Comparison of ENCODE assay signal across 24 cellular contexts in the genomic region with DNA sequence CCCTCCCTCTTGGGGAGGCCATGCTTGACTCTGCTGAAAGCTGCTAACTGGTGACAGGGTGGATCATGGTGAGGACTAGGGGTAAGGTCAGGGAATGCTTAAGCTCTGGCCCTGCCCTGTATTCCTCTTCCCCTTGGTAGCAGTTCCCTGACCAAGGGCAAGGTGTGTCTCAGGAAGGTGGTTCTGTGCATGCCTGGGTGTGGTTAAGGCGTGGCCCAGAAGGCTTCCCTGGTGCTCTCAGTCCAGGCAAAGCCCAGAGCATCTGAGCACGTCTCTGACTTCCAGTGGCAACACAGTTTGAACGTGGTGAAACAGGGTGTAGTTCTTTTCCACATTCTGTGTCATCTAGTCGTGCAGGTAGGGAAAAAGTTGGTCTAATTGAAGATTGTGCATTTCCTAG. TPM values are rescaled to one million over a fixed set of nuclear protein-coding genes. Genes with fewer than 3 reads are reported as not detected.
DNase-seq lines count a peak whose midpoint lies in the region; ATAC-seq and TF ChIP-seq lines count a peak whose summit lies in the region.
"Had no signal": no experiment of that assay in that cellular context is flagged by ENCODE, and none has a peak within 500 bp of the region (broad histone marks: within the 10 kb centered on the region; RNA-seq: fewer than 3 reads in every experiment).

No MANE protein-coding gene starts in this region.

- no peaks in the 10 kb centered on the region for H3K9me3 ChIP-seq in mammary epithelial cell (replicated peaks; ENCODE audit: insufficient read depth, low read length)
- H3K9me3 ChIP-seq in mesenchymal stem cell (ENCODE audit: control insufficient read depth, low read length), result no peaks in the 10 kb centered on the region
- no peaks in the 10 kb centered on the region for H3K9me3 ChIP-seq in upper lobe of left lung
- H3K9me3 ChIP-seq: A549, uterus had no signal

- no peak overlapping the region for H2AK5ac ChIP-seq in mesenchymal stem cell (ENCODE audit: low read length, severe bottlenecking)

- TF ChIP-seq POLR2A in upper lobe of left lung (IDR thresholded peaks at IDR 0.05), result no peak

- no peak overlapping the region for H4K91ac ChIP-seq in mesenchymal stem cell (ENCODE audit: low read length)

- peak; percentile 16 to 61 for ATAC-seq in upper lobe of left lung (ENCODE audit: low FRiP score in 2 of 2)
- ATAC-seq in GM18867 (IDR thresholded peaks at IDR 0.05; ENCODE audit: unreplicated experiment), result no peak
- no peak for ATAC-seq in GM18511 (IDR thresholded peaks at IDR 0.05; ENCODE audit: unreplicated experiment)
- ATAC-seq: A549; activated CD4-positive, alpha-beta T cell treated with anti-CD3 and anti-CD28 coated beads for 36 hours; natural killer cell treated with Interleukin-12 subunit alpha and Interleukin-12 subunit beta and Interleukin-15 and Interleukin-18, amount 100 ng/mL, for 72 hours; T-cell had no signal

- H3K9ac ChIP-seq in mammary epithelial cell (ENCODE audit: insufficient read depth, low read length) (no peak overlapping the region), mesenchymal stem cell (ENCODE audit: low read length) (no peak overlapping the region)

- BruUV-seq in mammary epithelial cell (replicated peaks; lab: Mats Ljungman, UMichigan), result TSS peak; percentile 26

- no peak overlapping the region for H3K18ac ChIP-seq in mesenchymal stem cell (ENCODE audit: low read depth in 1 of 2, low read length in 2 of 2)

- in situ Hi-C loops in mammary epithelial cell (cut with MboI; ENCODE audit: low sequenced_read_pairs in 2 of 2), result no loop called here

- WGBS in mammary epithelial cell (ENCODE audit: low coverage, missing lambda C conversion rate), result 34% methylated on average over 4 of the region's 4 CpGs
- WGBS in mesenchymal stem cell, result 79% methylated on average over 4 of the region's 4 CpGs
- WGBS in upper lobe of left lung, 2 donors, result 41 to 47% methylated on average over 3 to 4 of the region's 4 CpGs

- H3K4me3 Mint-ChIP-seq in activated naive CD8-positive, alpha-beta T cell, result no peak overlapping the region
- no peak overlapping the region for H3K4me3 Mint-ChIP-seq in activated naive CD8-positive, alpha-beta T cell treated with anti-CD3 and anti-CD28 coated beads for 36 hours
- H3K4me3 Mint-ChIP-seq: activated CD4-positive, alpha-beta T cell treated with anti-CD3 and anti-CD28 coated beads for 36 hours; dendritic cell treated with granulocyte-macrophage colony-stimulating factor and Interleukin-4, amounts not matched to agents 40 ng/mL and 50 ng/mL, for 4 days; natural killer cell treated with Interleukin-12 subunit alpha and Interleukin-12 subunit beta and Interleukin-15 and Interleukin-18, amount 100 ng/mL, for 72 hours; stimulated activated naive CD8-positive, alpha-beta T cell treated with anti-CD3 and anti-CD28 coated beads, Interleukin-15, Interleukin-2, amounts not matched to agents 100 ng/mL and 50 ng/mL, for 24 hours; T-cell had no signal

- TF ChIP-seq CTCF in mammary epithelial cell (conservative IDR thresholded peaks at IDR 0.05 in 1 of 2, IDR thresholded peaks at IDR 0.05 in 1 of 2; ENCODE audit: extremely low read depth in 1 of 2, insufficient read depth in 1 of 2, low read depth in 1 of 2, low read length in 2 of 2) (no peak), upper lobe of left lung (IDR thresholded peaks at IDR 0.05) (no peak)

- dilution Hi-C loops in mammary epithelial cell (cut with HindIII; ENCODE audit: low sequenced_read_pairs), result loop anchor here (5.0 kb wide), 1 partner anchor 95 kb away; no protein-coding TSS in a partner anchor

- H3K23ac ChIP-seq in mesenchymal stem cell (ENCODE audit: low read length in 2 of 2), result no peak overlapping the region

- no peak overlapping the region for H2BK15ac ChIP-seq in mesenchymal stem cell (ENCODE audit: low read depth, poor library complexity, severe bottlenecking)

- H3K27me3 Mint-ChIP-seq in activated naive CD8-positive, alpha-beta T cell, result no peaks in the 10 kb centered on the region
- no peaks in the 10 kb centered on the region for H3K27me3 Mint-ChIP-seq in activated naive CD8-positive, alpha-beta T cell treated with anti-CD3 and anti-CD28 coated beads for 36 hours
- H3K27me3 Mint-ChIP-seq: activated CD4-positive, alpha-beta T cell treated with anti-CD3 and anti-CD28 coated beads for 36 hours; dendritic cell treated with granulocyte-macrophage colony-stimulating factor and Interleukin-4, amounts not matched to agents 40 ng/mL and 50 ng/mL, for 4 days; natural killer cell treated with Interleukin-12 subunit alpha and Interleukin-12 subunit beta and Interleukin-15 and Interleukin-18, amount 100 ng/mL, for 72 hours; stimulated activated naive CD8-positive, alpha-beta T cell treated with anti-CD3 and anti-CD28 coated beads, Interleukin-15, Interleukin-2, amounts not matched to agents 100 ng/mL and 50 ng/mL, for 24 hours; T-cell had no signal

- TF ChIP-seq EP300 in upper lobe of left lung (IDR thresholded peaks at IDR 0.05), result no peak

- H2BK12ac ChIP-seq in mesenchymal stem cell (ENCODE audit: low read length in 2 of 2), result no peak overlapping the region

- peaks cover 2% of the 10 kb centered on the region for H3K4me1 Mint-ChIP-seq in activated naive CD8-positive, alpha-beta T cell (ENCODE audit: low read depth)
- H3K4me1 Mint-ChIP-seq in activated naive CD8-positive, alpha-beta T cell treated with anti-CD3 and anti-CD28 coated beads for 36 hours, result peaks cover 8% of the 10 kb centered on the region
- H3K4me1 Mint-ChIP-seq: T-cell had no signal

- H3K4me2 ChIP-seq in mammary epithelial cell (ENCODE audit: insufficient read depth, low read depth, low read length) (no peak overlapping the region), mesenchymal stem cell (ENCODE audit: low read length, poor library complexity, severe bottlenecking) (no peak overlapping the region)
- H3K4me2 ChIP-seq: A549 had no signal

- no peaks in the 10 kb centered on the region for H3K27me3 ChIP-seq in mammary epithelial cell (ENCODE audit: insufficient read depth, low read length)
- H3K27me3 ChIP-seq in mesenchymal stem cell (ENCODE audit: control insufficient read depth in 1 of 2, insufficient read depth in 1 of 2, low read length in 2 of 2), result no peaks in the 10 kb centered on the region
- no peaks in the 10 kb centered on the region for H3K27me3 ChIP-seq in upper lobe of left lung
- H3K27me3 ChIP-seq: uterus had no signal

- H3K79me2 ChIP-seq in mammary epithelial cell (ENCODE audit: insufficient read depth, low read length), result no peaks in the 10 kb centered on the region

- no peak overlapping the region for H2BK120ac ChIP-seq in mesenchymal stem cell (ENCODE audit: low read depth, low read length)

- peaks cover 16% of the 10 kb centered on the region for H3K4me1 ChIP-seq in mammary epithelial cell (ENCODE audit: insufficient read depth, low read length)
- H3K4me1 ChIP-seq in mesenchymal stem cell (ENCODE audit: control insufficient read depth, insufficient read depth, low read depth, low read length), result peaks cover 3% of the 10 kb centered on the region
- H3K4me1 ChIP-seq in upper lobe of left lung, result peaks cover 5 to 24% (median 17%) of the 10 kb centered on the region in 4 donors
- H3K4me1 ChIP-seq: A549, uterus had no signal

- H4K8ac ChIP-seq in mesenchymal stem cell (ENCODE audit: low read length), result peak overlapping the region; percentile 50

- CTCF ChIA-PET in mammary epithelial cell (lab: Charles Lee; ENCODE audit: low non-redundant PET), result interaction anchor here (0.6 kb wide), 1 partner anchor 180 kb away, joined by 3 read pairs; no protein-coding TSS in a partner anchor

- H3K4me3 ChIP-seq in mammary epithelial cell (replicated peaks in 1 of 3; ENCODE audit: insufficient read depth in 1 of 3, low read depth in 2 of 3, low read length in 3 of 3) (no peak overlapping the region), mesenchymal stem cell (ENCODE audit: insufficient read depth in 1 of 2, low read depth in 1 of 2, low read length in 2 of 2) (no peak overlapping the region), upper lobe of left lung (no peak overlapping the region)
- H3K4me3 ChIP-seq: A549, uterus had no signal

- H3K36me3 Mint-ChIP-seq in activated naive CD8-positive, alpha-beta T cell, result peaks cover 13% of the 10 kb centered on the region
- H3K36me3 Mint-ChIP-seq in activated naive CD8-positive, alpha-beta T cell treated with anti-CD3 and anti-CD28 coated beads for 36 hours, result peaks cover 4% of the 10 kb centered on the region

- no peak overlapping the region for H3K14ac ChIP-seq in mesenchymal stem cell (ENCODE audit: low read length in 2 of 2)

- H4K20me1 ChIP-seq in mammary epithelial cell (ENCODE audit: insufficient read depth, low read length), result no peaks in the 10 kb centered on the region

- no peaks in the 10 kb centered on the region for H3K9me3 Mint-ChIP-seq in activated naive CD8-positive, alpha-beta T cell (ENCODE audit: low read depth)
- H3K9me3 Mint-ChIP-seq in activated naive CD8-positive, alpha-beta T cell treated with anti-CD3 and anti-CD28 coated beads for 36 hours, result no peaks in the 10 kb centered on the region
- H3K9me3 Mint-ChIP-seq: dendritic cell treated with granulocyte-macrophage colony-stimulating factor and Interleukin-4, amounts not matched to agents 40 ng/mL and 50 ng/mL, for 4 days; natural killer cell treated with Interleukin-12 subunit alpha and Interleukin-12 subunit beta and Interleukin-15 and Interleukin-18, amount 100 ng/mL, for 72 hours; stimulated activated naive CD8-positive, alpha-beta T cell treated with anti-CD3 and anti-CD28 coated beads, Interleukin-15, Interleukin-2, amounts not matched to agents 100 ng/mL and 50 ng/mL, for 24 hours; T-cell had no signal

- no peak overlapping the region for H3K4ac ChIP-seq in mesenchymal stem cell (ENCODE audit: low read depth in 1 of 2, low read length in 2 of 2)

- H3K27ac ChIP-seq in mammary epithelial cell (ENCODE audit: insufficient read depth, low read depth, low read length) (no peak overlapping the region), mesenchymal stem cell (ENCODE audit: low read length, poor library complexity, severe bottlenecking) (no peak overlapping the region), upper lobe of left lung (peak overlapping the region; percentile 19 to 55 (median 45))
- H3K27ac ChIP-seq: A549, uterus had no signal

- H3K27ac Mint-ChIP-seq in activated naive CD8-positive, alpha-beta T cell, result peak overlapping the region; percentile 4
- no peak overlapping the region for H3K27ac Mint-ChIP-seq in activated naive CD8-positive, alpha-beta T cell treated with anti-CD3 and anti-CD28 coated beads for 36 hours
- H3K27ac Mint-ChIP-seq: activated CD4-positive, alpha-beta T cell treated with anti-CD3 and anti-CD28 coated beads for 36 hours; dendritic cell treated with granulocyte-macrophage colony-stimulating factor and Interleukin-4, amounts not matched to agents 40 ng/mL and 50 ng/mL, for 4 days; natural killer cell treated with Interleukin-12 subunit alpha and Interleukin-12 subunit beta and Interleukin-15 and Interleukin-18, amount 100 ng/mL, for 72 hours; stimulated activated naive CD8-positive, alpha-beta T cell treated with anti-CD3 and anti-CD28 coated beads, Interleukin-15, Interleukin-2, amounts not matched to agents 100 ng/mL and 50 ng/mL, for 24 hours; T-cell had no signal

- intact Hi-C loops in mammary epithelial cell (cut with micrococcal nuclease), result no loop called here

- H3K79me1 ChIP-seq in mesenchymal stem cell (replicated peaks; ENCODE audit: low read length, poor library complexity, severe bottlenecking), result peaks cover 26% of the 10 kb centered on the region

- no peak overlapping the region for H2BK5ac ChIP-seq in mesenchymal stem cell (ENCODE audit: low read depth, low read length, poor library complexity, severe bottlenecking)

- peaks cover 15% of the 10 kb centered on the region for H3K36me3 ChIP-seq in mammary epithelial cell (ENCODE audit: insufficient read depth, low read length)
- H3K36me3 ChIP-seq in mesenchymal stem cell (ENCODE audit: control insufficient read depth in 1 of 2, insufficient read depth in 2 of 2, low read depth in 1 of 2, low read length in 2 of 2), result peaks cover 65 to 73% of the 10 kb centered on the region in 2 experiments
- peaks cover 3 to 76% (median 54%) of the 10 kb centered on the region in 4 donors for H3K36me3 ChIP-seq in upper lobe of left lung
- H3K36me3 ChIP-seq: uterus had no signal

- DNase-seq in activated naive CD8-positive, alpha-beta T cell treated with anti-CD3 and anti-CD28 coated beads for 36 hours, result no peak
- DNase-seq in mammary epithelial cell, result peak; percentile 52
- DNase-seq in mesenchymal stem cell, result no peak
- DNase-seq in upper lobe of left lung, result peak in 1 of 2 donors; percentile 60
- DNase-seq in NCI-H524 (lab: John Stamatoyannopoulos, UW), result no peak
- DNase-seq: activated CD4-positive, alpha-beta T cell treated with anti-CD3 and anti-CD28 coated beads for 36 hours; foreskin melanocyte; hypothalamus; islet precursor cell; mesendoderm; NCI-H1417; NCI-H524 treated with DMSO at 0.1 percent for 48 hours; posterior cingulate gyrus; SHP77 treated with DMSO at 0.1 percent for 48 hours; T-cell; uterus had no signal

- no peak overlapping the region for H2AFZ ChIP-seq in mammary epithelial cell (ENCODE audit: low read depth, low read length)
- H2AFZ ChIP-seq in mesenchymal stem cell (ENCODE audit: low read depth, low read length), result no peak overlapping the region

RNA-seq across cellular contexts. Expression of gene HORMAD2, which starts 53.1 kb away (rescaled TPM):
- total RNA-seq in activated naive CD8-positive, alpha-beta T cell treated with anti-CD3 and anti-CD28 coated beads for 36 hours, result not detected
- total RNA-seq in mammary epithelial cell, result not detected
- polyA plus RNA-seq in mammary epithelial cell, result not detected
- polyA minus RNA-seq in mammary epithelial cell, result not detected
- polyA plus RNA-seq in mesenchymal stem cell (2013, experiment 1 of 2), result not detected
- not detected for polyA plus RNA-seq in mesenchymal stem cell (2013, experiment 2 of 2)
- total RNA-seq in upper lobe of left lung, result under 1 TPM in 1 of 6 donors, not detected in 5; 0.80 TPM
- total RNA-seq: activated CD4-positive, alpha-beta T cell treated with anti-CD3 and anti-CD28 coated beads for 36 hours; natural killer cell treated with Interleukin-12 subunit alpha and Interleukin-12 subunit beta and Interleukin-15 and Interleukin-18, amount 100 ng/mL, for 72 hours; T-cell; uterus had no signal
- polyA plus RNA-seq: A549, BJ had no signal

Comparison
In these comparisons a context has a peak if more than half of its experiments do, and no peak if none do; other contexts are left out.
1. H3K27ac ChIP-seq: peak in upper lobe of left lung (4 of 4); none in mammary epithelial cell (single experiment) and mesenchymal stem cell (single experiment).
2. ATAC-seq: peak in upper lobe of left lung (2 of 2); none in GM18867 (single experiment) and GM18511 (single experiment).